Comparison of ENCODE assay signal across 16 cellular contexts in the genomic region with DNA sequence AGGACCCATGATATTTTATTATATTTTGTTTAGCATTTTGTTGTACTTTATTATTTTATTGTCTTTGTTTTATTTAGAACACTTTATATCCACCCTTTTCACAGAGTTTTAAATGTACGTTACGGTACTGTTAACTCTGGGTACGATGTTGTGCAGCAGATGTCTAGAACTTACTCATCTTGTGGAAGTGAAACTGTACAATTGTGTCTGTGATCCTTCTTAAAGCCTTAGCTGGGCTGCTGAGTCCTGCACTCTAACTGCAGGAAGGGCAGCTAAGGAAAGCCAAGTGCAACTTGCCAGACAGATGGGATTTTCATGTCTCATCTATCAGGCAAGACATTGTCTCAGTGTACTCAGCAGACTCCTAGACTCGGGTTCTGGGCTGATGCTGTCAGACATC. TPM values are rescaled to one million over a fixed set of nuclear protein-coding genes. Genes with fewer than 3 reads are reported as not detected.
DNase-seq lines count a peak whose midpoint lies in the region; ATAC-seq, FAIRE-seq and TF ChIP-seq lines count a peak whose summit lies in the region.
"Had no signal": no experiment of that assay in that cellular context is flagged by ENCODE, and none has a peak within 500 bp of the region (broad histone marks: within the 10 kb centered on the region; RNA-seq: fewer than 3 reads in every experiment).

No MANE protein-coding gene starts in this region.

- TF ChIP-seq POLR2A in GM12878 (IDR thresholded peaks at IDR 0.05; ENCODE audit: low read depth, low read length), result no peak

- in situ Hi-C loops in GM12878 (cut with MboI), result no loop called here

- H3K27me3 ChIP-seq in BLaER1, result no peaks in the 10 kb centered on the region
- no peaks in the 10 kb centered on the region for H3K27me3 ChIP-seq in GM12878 (replicated peaks in 1 of 2; ENCODE audit: control insufficient read depth in 2 of 2, insufficient read depth in 2 of 2, low read length in 1 of 2)

- no peak overlapping the region for H3K4me3 ChIP-seq in BLaER1
- H3K4me3 ChIP-seq in GM12878, result no peak overlapping the region
- H3K4me3 ChIP-seq: A549 had no signal

- CTCF ChIA-PET in GM12878 (lab: Yijun Ruan, JAX), result no interaction called here

- intact Hi-C loops in GM12878 (cut with micrococcal nuclease; ENCODE audit: unreplicated experiment), result no loop called here

- H3K36me3 Mint-ChIP-seq in immature natural killer cell, result no peaks in the 10 kb centered on the region

- DNase-seq in GM12878 (ENCODE audit: low read depth, low spot score) (no peak), HPDE6-E6E7 (ENCODE audit: extremely low spot score) (no peak), immature natural killer cell (no peak)
- DNase-seq: C1 segment of cervical spinal cord, H7, NCI-H1417 treated with DMSO at 0.1 percent for 48 hours, NCI-H1930, SHP77 had no signal

- 0 out of 2 replicates have a peak overlapping the region, but pooled peaks have one; percentile 8 for H3K4me2 ChIP-seq in BLaER1
- no peak overlapping the region for H3K4me2 ChIP-seq in GM12878 (ENCODE audit: control insufficient read depth, insufficient read depth)
- H3K4me2 ChIP-seq: A549 had no signal

- H3K4me1 ChIP-seq in BLaER1 (0 out of 2 replicates have a peak, but pooled peaks cover 10% of the 10 kb centered on the region), GM12878 (ENCODE audit: control insufficient read depth, insufficient read depth, low read length) (no peaks in the 10 kb centered on the region)
- H3K4me1 ChIP-seq: A549 had no signal

- TF ChIP-seq RAD21 in GM12878 (IDR thresholded peaks at IDR 0.05; ENCODE audit: insufficient read depth, low read depth, low read length), result no peak

- no peak overlapping the region for H3K4me3 Mint-ChIP-seq in immature natural killer cell

- H4K20me1 ChIP-seq in BLaER1 (no peaks in the 10 kb centered on the region), GM12878 (ENCODE audit: control insufficient read depth, insufficient read depth) (no peaks in the 10 kb centered on the region)

- WGBS in GM12878 (ENCODE audit: insufficient coverage, insufficient replicate concordance, low lambda C conversion rate, missing lambda C conversion rate), result 2% methylated on average over 4 of the region's 4 CpGs

- peaks cover 0 to 3% (median 2%) of the 10 kb centered on the region in 3 donors for H3K27me3 Mint-ChIP-seq in immature natural killer cell (ENCODE audit: low read depth in 3 of 3)

- no peak overlapping the region for H2AFZ ChIP-seq in GM12878 (ENCODE audit: control insufficient read depth, low read depth, low read length)

- H3K36me3 ChIP-seq in BLaER1 (no peaks in the 10 kb centered on the region), GM12878 (ENCODE audit: control insufficient read depth in 2 of 2, insufficient read depth in 2 of 2, low read length in 1 of 2) (no peaks in the 10 kb centered on the region)

- no peaks in the 10 kb centered on the region for H3K79me2 ChIP-seq in GM12878 (ENCODE audit: control insufficient read depth, insufficient read depth, low read length)

- no peaks in the 10 kb centered on the region for H3K4me1 Mint-ChIP-seq in immature natural killer cell

- no TSS peak for BruUV-seq in GM12878 (replicated peaks; lab: Mats Ljungman, UMichigan)

- 0 out of 2 replicates have a peak, but pooled peaks cover 6% of the 10 kb centered on the region for H3K9me3 ChIP-seq in BLaER1
- no peaks in the 10 kb centered on the region for H3K9me3 ChIP-seq in GM12878 (replicated peaks; ENCODE audit: control insufficient read depth, insufficient read depth, low read length)
- H3K9me3 ChIP-seq: A549 had no signal

- SMC1A ChIA-PET in GM12878 (lab: Charles Lee; ENCODE audit: uncharacterized antibody, unreplicated experiment), result interaction anchor here (0.9 kb wide), 1 partner anchor 10 kb away, joined by 3 read pairs; no protein-coding TSS in a partner anchor

- TF ChIP-seq CTCF in GM12878 (IDR thresholded peaks at IDR 0.05 in 2 of 3, conservative IDR thresholded peaks at IDR 0.05 in 1 of 3; ENCODE audit: control insufficient read depth in 2 of 3, extremely low read depth in 1 of 3, insufficient read depth in 1 of 3, low read depth in 3 of 3, low read length in 3 of 3), result no peak

- TF ChIP-seq EP300 in GM12878 (IDR thresholded peaks at IDR 0.05; ENCODE audit: borderline replicate concordance in 1 of 2, control insufficient read depth in 1 of 2, low read depth in 2 of 2, low read length in 2 of 2), result no peak

- RAD21 ChIA-PET in GM12878 (lab: Charles Lee; ENCODE audit: unreplicated experiment), result no interaction called here

- H3K27ac ChIP-seq in BLaER1 (no peak overlapping the region), GM12878 (ENCODE audit: control insufficient read depth, insufficient read depth) (no peak overlapping the region)
- H3K27ac ChIP-seq: A549 had no signal

- POLR2A ChIA-PET in GM12878 (lab: Charles Lee), result no interaction called here

- H3K9ac ChIP-seq in BLaER1 (no peak overlapping the region), GM12878 (ENCODE audit: control insufficient read depth, insufficient read depth, low read length) (no peak overlapping the region)

- H3K9me3 Mint-ChIP-seq in immature natural killer cell, result no peaks in the 10 kb centered on the region

- FAIRE-seq in GM12878 (lab: Jason Lieb, UNC), result no peak
- FAIRE-seq: A549, HTR-8/SVneo, RCC 7860 had no signal

- H3K27ac Mint-ChIP-seq in immature natural killer cell, result no peak overlapping the region

- ATAC-seq in GM18868 (IDR thresholded peaks at IDR 0.05; ENCODE audit: unreplicated experiment) (peak; percentile 45), HG02852 (IDR thresholded peaks at IDR 0.05; ENCODE audit: unreplicated experiment) (peak; percentile 51), GM12878 (peak; percentile 53), GM18870 (IDR thresholded peaks at IDR 0.05; ENCODE audit: unreplicated experiment) (no peak)
- ATAC-seq: A549 had no signal

TF ChIP-seq in GM12878, 131 proteins besides CTCF, POLR2A, EP300 and RAD21:
- no peak for TF ChIP-seq STAT1 (conservative IDR thresholded peaks at IDR 0.05)
- TF ChIP-seq DPF2 (IDR thresholded peaks at IDR 0.05), result 0 out of 2 replicates have a peak, but pooled peaks have one; percentile 20
- no peak for TF ChIP-seq STAT3 (IDR thresholded peaks at IDR 0.05; ENCODE audit: low read depth, low read length)
- peak; percentile 43; the same call in 1 of the 2 replicates for TF ChIP-seq SPI1 (IDR thresholded peaks at IDR 0.05; ENCODE audit: borderline replicate concordance, insufficient read depth, low read depth, low read length)
- TF ChIP-seq ETV6 (conservative IDR thresholded peaks at IDR 0.05 in 1 of 2, IDR thresholded peaks at IDR 0.05 in 1 of 2; ENCODE audit: borderline replicate concordance in 1 of 2, low read depth in 1 of 2), result no peak
- TF ChIP-seq, protein P1, sequence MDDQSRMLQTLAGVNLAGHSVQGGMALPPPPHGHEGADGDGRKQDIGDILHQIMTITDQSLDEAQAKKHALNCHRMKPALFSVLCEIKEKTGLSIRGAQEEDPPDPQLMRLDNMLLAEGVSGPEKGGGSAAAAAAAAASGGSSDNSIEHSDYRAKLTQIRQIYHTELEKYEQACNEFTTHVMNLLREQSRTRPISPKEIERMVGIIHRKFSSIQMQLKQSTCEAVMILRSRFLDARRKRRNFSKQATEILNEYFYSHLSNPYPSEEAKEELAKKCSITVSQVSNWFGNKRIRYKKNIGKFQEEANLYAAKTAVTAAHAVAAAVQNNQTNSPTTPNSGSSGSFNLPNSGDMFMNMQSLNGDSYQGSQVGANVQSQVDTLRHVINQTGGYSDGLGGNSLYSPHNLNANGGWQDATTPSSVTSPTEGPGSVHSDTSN (IDR thresholded peaks at IDR 0.05; ENCODE audit: insufficient replicate concordance, low read depth, low read length), result no peak

RNA-seq across cellular contexts. Expression of a gene that starts 14.5 kb away (rescaled TPM):
- total RNA-seq in GM12878 (2013; cell fraction: nucleolus; rRNA removed), result not detected in 2 replicates
- total RNA-seq in GM12878 (2014; rRNA removed), result not detected in 2 replicates
- not detected in 2 replicates for total RNA-seq in GM12878 (2014; rRNA removed; fragmentation: Illumina TruSeq; extraction: Trizol)
- total RNA-seq in GM12878 (2021), result not detected in 2 replicates
- polyA plus RNA-seq in GM12878 (2011; ENCODE audit: low read depth), result not detected
- not detected in 2 replicates for polyA plus RNA-seq in GM12878 (2011; rRNA removed)
- not detected in 2 replicates for polyA plus RNA-seq in GM12878 (2011; cell fraction: cytosol; rRNA removed)
- not detected in 2 replicates for polyA plus RNA-seq in GM12878 (2011; cell fraction: nucleus; rRNA removed)
- not detected in 2 replicates for polyA plus RNA-seq in GM12878 (2012)
- polyA plus RNA-seq in GM12878 (2014; fragmentation: Illumina TruSeq; extraction: Trizol), result not detected in 2 replicates
- not detected for polyA plus RNA-seq in GM12878 (2014; fragmentation: Nextera tagmentation; extraction: Ambion mirVana)
- polyA plus RNA-seq in GM12878 (2014; rRNA removed), result not detected in 2 replicates
- polyA plus RNA-seq in GM12878 (2016; fragmentation: Nextera tagmentation; extraction: Ambion mirVana), result not detected
- polyA minus RNA-seq in GM12878 (2011; rRNA and poly(A)+ RNA removed), result not detected in 2 replicates
- not detected in 2 replicates for polyA minus RNA-seq in GM12878 (2011; cell fraction: cytosol; rRNA and poly(A)+ RNA removed)
- polyA minus RNA-seq in GM12878 (2011; cell fraction: nucleus; rRNA and poly(A)+ RNA removed), result not detected in 2 replicates
- not detected for polyA plus RNA-seq in immature natural killer cell
- total RNA-seq: T-helper 1 cell treated with Interleukin-12 subunit alpha and Interleukin-12 subunit beta and Interleukin-4 antibody, amounts not matched to agents 30 ng/mL and 1 ng/mL, for 36 hours had no signal
